Comparison of ENCODE assay signal across 1 cellular context in the genomic region with DNA sequence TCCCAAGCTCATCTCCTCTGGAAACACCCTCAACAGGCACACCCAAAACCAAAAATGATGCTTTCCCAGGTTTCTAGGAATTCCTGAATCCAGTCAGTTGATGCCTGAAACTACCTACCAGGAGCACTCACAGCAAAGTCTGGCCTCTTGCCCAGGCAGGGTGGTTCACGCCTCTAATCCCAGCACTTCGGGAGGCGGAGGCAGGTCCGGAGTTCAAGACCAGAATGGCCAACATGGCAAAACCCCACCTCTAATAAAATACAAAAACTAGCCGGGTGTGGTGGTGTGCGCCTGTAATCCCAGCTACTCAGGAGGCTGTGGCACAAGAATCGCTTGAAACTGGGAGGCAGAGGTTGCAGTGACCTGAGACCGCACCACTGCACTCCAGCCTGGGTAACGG.
TF ChIP-seq lines count a peak whose summit lies in the region.

No MANE protein-coding gene starts in this region.

TF ChIP-seq in HCT116, 20 proteins besides CTCF, POLR2A, EP300 and RAD21:
- TF ChIP-seq, protein P1, sequence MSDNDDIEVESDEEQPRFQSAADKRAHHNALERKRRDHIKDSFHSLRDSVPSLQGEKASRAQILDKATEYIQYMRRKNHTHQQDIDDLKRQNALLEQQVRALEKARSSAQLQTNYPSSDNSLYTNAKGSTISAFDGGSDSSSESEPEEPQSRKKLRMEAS (IDR thresholded peaks at IDR 0.05) = no peak
- TF ChIP-seq, protein P2, sequence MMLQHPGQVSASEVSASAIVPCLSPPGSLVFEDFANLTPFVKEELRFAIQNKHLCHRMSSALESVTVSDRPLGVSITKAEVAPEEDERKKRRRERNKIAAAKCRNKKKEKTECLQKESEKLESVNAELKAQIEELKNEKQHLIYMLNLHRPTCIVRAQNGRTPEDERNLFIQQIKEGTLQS (IDR thresholded peaks at IDR 0.05) = no peak
- TF ChIP-seq YY1 (IDR thresholded peaks at IDR 0.05; ENCODE audit: extremely low read depth, insufficient replicate concordance, low read depth, low read length) (no peak), CBX3 (IDR thresholded peaks at IDR 0.05; ENCODE audit: low read depth) (no peak), TCF7L2 (IDR thresholded peaks at IDR 0.05; ENCODE audit: borderline replicate concordance, extremely low read depth, insufficient read depth, insufficient read length) (no peak), EGR1 (IDR thresholded peaks at IDR 0.05; ENCODE audit: low read depth) (no peak), EZH2phosphoT487 (IDR thresholded peaks at IDR 0.05; ENCODE audit: borderline replicate concordance) (no peak), JUND (IDR thresholded peaks at IDR 0.05) (no peak), SP1 (IDR thresholded peaks at IDR 0.05; ENCODE audit: low read depth) (no peak), ELF1 (IDR thresholded peaks at IDR 0.05; ENCODE audit: borderline replicate concordance, low read depth) (no peak)
